1 cellular context compared by ENCODE assay signal in genomic region chr19:51090471-51090870, GRCh38.
TF ChIP-seq lines count a peak whose summit lies in the region.

No MANE protein-coding gene starts in this region.

TF ChIP-seq in IMR-90, 13 proteins besides CTCF, POLR2A, EP300 and RAD21 (continued from another document):
- TF ChIP-seq ELK1 (IDR thresholded peaks at IDR 0.05; ENCODE audit: borderline replicate concordance, low read depth, low read length) (no peak), FOS (IDR thresholded peaks at IDR 0.05; ENCODE audit: low read depth, low read length) (no peak)
